In the genomic region with DNA sequence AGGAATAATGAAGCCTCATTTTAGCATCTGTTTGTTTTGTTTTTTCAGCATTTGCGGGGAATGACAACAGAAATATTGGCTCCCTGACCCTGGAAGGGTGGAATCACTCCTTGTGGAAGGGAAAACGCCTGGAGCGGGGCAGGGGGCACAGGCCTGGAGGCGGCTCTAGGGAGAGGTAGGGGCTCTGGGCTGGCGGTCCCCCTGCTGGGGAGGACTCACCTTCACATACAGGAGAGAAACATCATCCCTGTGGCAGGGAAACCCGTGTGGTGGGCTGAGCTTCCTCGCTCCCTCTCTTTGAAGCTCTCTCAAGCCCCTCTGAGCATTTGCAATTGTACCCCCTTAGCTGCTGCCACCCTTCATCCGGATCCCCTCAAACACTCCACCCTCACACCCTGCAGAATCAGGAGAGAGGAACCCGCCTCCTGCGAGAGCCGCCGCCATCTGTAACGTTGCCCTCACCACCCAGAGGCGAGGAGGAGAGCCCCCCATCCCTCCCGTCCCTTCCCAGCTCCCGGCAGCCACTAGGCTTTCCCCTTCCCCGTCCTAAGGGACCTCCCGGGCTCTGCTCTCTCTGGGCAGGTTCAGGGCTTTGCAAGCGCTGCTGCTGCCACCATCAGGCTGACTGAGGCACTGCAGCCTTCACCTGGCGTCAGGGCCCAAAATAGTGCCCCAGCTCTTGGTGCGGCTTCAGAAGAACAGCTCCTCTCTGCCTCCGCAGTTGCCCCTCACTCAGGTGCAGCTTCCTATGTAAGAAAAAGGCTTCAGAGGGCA, we compare ENCODE assay signal across 8 cellular contexts. TPM values are rescaled to one million over a fixed set of nuclear protein-coding genes. Genes with fewer than 3 reads are reported as not detected.
DNase-seq lines count a peak whose midpoint lies in the region; ATAC-seq and TF ChIP-seq lines count a peak whose summit lies in the region.

No MANE protein-coding gene starts in this region.

- H3K79me2 ChIP-seq in PC-9 (ENCODE audit: low read depth) = no peaks in the 10 kb centered on the region

- H3K36me3 Mint-ChIP-seq in Caco-2 (ENCODE audit: insufficient read depth, unreplicated experiment) = no peaks in the 10 kb centered on the region
- no peaks in the 10 kb centered on the region for H3K36me3 Mint-ChIP-seq in activated T-helper 17 cell treated with anti-CD3 and anti-CD28 coated beads, Interleukin-2, amount 50 U/mL, for 72 hours (ENCODE audit: low read depth)

- no peak overlapping the region for H3K4me2 ChIP-seq in PC-9

- no peak overlapping the region for H3K27ac ChIP-seq in PC-9
- H3K27ac ChIP-seq in transverse colon = no peak overlapping the region

- H3K27me3 Mint-ChIP-seq in Caco-2 (ENCODE audit: insufficient read depth, unreplicated experiment) = peaks cover 36% of the 10 kb centered on the region
- H3K27me3 Mint-ChIP-seq in activated T-helper 17 cell treated with anti-CD3 and anti-CD28 coated beads, Interleukin-2, amount 50 U/mL, for 72 hours = peaks cover 22% of the 10 kb centered on the region

- no peaks in the 10 kb centered on the region for H3K27me3 ChIP-seq in Caco-2 (replicated peaks; ENCODE audit: control insufficient read depth, insufficient read depth, low read length)
- H3K27me3 ChIP-seq in PC-9 (ENCODE audit: insufficient read depth, low read depth) = peaks cover 54% of the 10 kb centered on the region
- H3K27me3 ChIP-seq in transverse colon = peaks cover 30% of the 10 kb centered on the region

- H3K4me1 Mint-ChIP-seq in Caco-2 (ENCODE audit: low read depth, unreplicated experiment) = no peaks in the 10 kb centered on the region
- H3K4me1 Mint-ChIP-seq in activated T-helper 17 cell treated with anti-CD3 and anti-CD28 coated beads, Interleukin-2, amount 50 U/mL, for 72 hours = no peaks in the 10 kb centered on the region

- intact Hi-C loops in Caco-2 (cut with micrococcal nuclease; ENCODE audit: unreplicated experiment) = loop anchor here (1.0 kb wide), 4 partner anchors 179 to 549 kb away; no protein-coding TSS in a partner anchor
- intact Hi-C loops in PC-9 (cut with micrococcal nuclease; ENCODE audit: unreplicated experiment) = loop anchor here (1.0 to 5.0 kb wide), 6 partner anchors 73 to 678 kb away; no protein-coding TSS in a partner anchor
- intact Hi-C loops in transverse colon (cut with DNase I; ENCODE audit: low total_unique reads) = loop anchor here (5.0 to 10.0 kb wide), 2 partner anchors 275 to 548 kb away; no protein-coding TSS in a partner anchor

- no peaks in the 10 kb centered on the region for H3F3A ChIP-seq in PC-9 (ENCODE audit: insufficient read depth, low read depth)

- WGBS in transverse colon (ENCODE audit: low coverage in 1 of 2), 2 donors = 26 to 55% methylated on average over 7 to 22 of the region's 22 CpGs

- H3K9me3 Mint-ChIP-seq in Caco-2 (ENCODE audit: unreplicated experiment) = no peaks in the 10 kb centered on the region
- no peaks in the 10 kb centered on the region for H3K9me3 Mint-ChIP-seq in activated T-helper 17 cell treated with anti-CD3 and anti-CD28 coated beads, Interleukin-2, amount 50 U/mL, for 72 hours

- no peak for TF ChIP-seq POLR2A in transverse colon (IDR thresholded peaks at IDR 0.05)

- H3K36me3 ChIP-seq in Caco-2 (ENCODE audit: control insufficient read depth, insufficient read depth, low read length) = no peaks in the 10 kb centered on the region
- H3K36me3 ChIP-seq in PC-9 (ENCODE audit: low read depth) = no peaks in the 10 kb centered on the region
- H3K36me3 ChIP-seq in transverse colon = no peaks in the 10 kb centered on the region

- POLR2A ChIA-PET in Caco-2 (lab: Charles Lee) (no interaction called here), PC-9 (lab: Charles Lee; ENCODE audit: unreplicated experiment) (interaction anchor here (0.6 kb wide), 1 partner anchor 10 kb away, joined by 5 read pairs; the partner anchor contains the start of gene KIRREL3)

- no peak overlapping the region for H3K27ac Mint-ChIP-seq in Caco-2 (ENCODE audit: unreplicated experiment)
- H3K27ac Mint-ChIP-seq in activated T-helper 17 cell treated with anti-CD3 and anti-CD28 coated beads, Interleukin-2, amount 50 U/mL, for 72 hours = no peak overlapping the region

- H3K4me3 Mint-ChIP-seq in Caco-2 (ENCODE audit: unreplicated experiment) = no peak overlapping the region
- H3K4me3 Mint-ChIP-seq in activated T-helper 17 cell treated with anti-CD3 and anti-CD28 coated beads, Interleukin-2, amount 50 U/mL, for 72 hours = no peak overlapping the region

- H4K20me1 ChIP-seq in PC-9 (ENCODE audit: insufficient read depth) = no peaks in the 10 kb centered on the region

- no peak for TF ChIP-seq EP300 in transverse colon (IDR thresholded peaks at IDR 0.05; ENCODE audit: low read depth)

- DNase-seq in Caco-2 (peak; percentile 83 to 84), HuH-7.5 (ENCODE audit: low spot score) (peak; percentile 43), PC-9 (peak in 1 of 2 experiments; percentile 71), foreskin fibroblast (peak; percentile 53 to 83), occipital lobe (lab: John Stamatoyannopoulos, UW) (peak; percentile 50), transverse colon (peak; percentile 66)

- no peaks in the 10 kb centered on the region for H3K9me2 ChIP-seq in PC-9 (ENCODE audit: insufficient read depth)

- no peak overlapping the region for H2AFZ ChIP-seq in PC-9

- H3K9me3 ChIP-seq in Caco-2 (no peaks in the 10 kb centered on the region), PC-9 (ENCODE audit: insufficient read depth, low read depth) (no peaks in the 10 kb centered on the region), transverse colon (no peaks in the 10 kb centered on the region)

- ATAC-seq in GM21360 (IDR thresholded peaks at IDR 0.05; ENCODE audit: unreplicated experiment) = peak; percentile 70
- peak; percentile 56 for ATAC-seq in activated T-helper 17 cell treated with anti-CD3 and anti-CD28 coated beads, Interleukin-2, amount 50 U/mL, for 72 hours (replicated peaks)

- no TSS peak for BruUV-seq in Caco-2 (replicated peaks; lab: Mats Ljungman, UMichigan)
- no TSS peak for BruUV-seq in PC-9 (replicated peaks; lab: Mats Ljungman, UMichigan)

- peak; percentile 98 to 99 for TF ChIP-seq CTCF in Caco-2 (IDR thresholded peaks at IDR 0.05; ENCODE audit: insufficient read depth in 1 of 2, low read depth in 1 of 2, low read length in 1 of 2, severe bottlenecking in 1 of 2, unreplicated experiment in 1 of 2)
- peak; percentile 92 for TF ChIP-seq CTCF in PC-9 (conservative IDR thresholded peaks at IDR 0.05)
- peak; percentile 95 for TF ChIP-seq CTCF in foreskin fibroblast (IDR thresholded peaks at IDR 0.05; ENCODE audit: low read depth, low read length)
- peak; percentile 82 to 95 (median 92) for TF ChIP-seq CTCF in transverse colon (IDR thresholded peaks at IDR 0.05)

- CTCF ChIA-PET in Caco-2 (lab: Charles Lee) (interaction anchor here (0.6 to 1.6 kb wide), 17 partner anchors 10 to 549 kb away, joined by 3 to 14 read pairs (median 5); partner anchors contain the start of gene KIRREL3), PC-9 (lab: Charles Lee) (interaction anchor here (0.7 to 1.3 kb wide), 7 partner anchors 10 to 679 kb away, joined by 3 to 11 read pairs (median 4); partner anchors contain the start of gene KIRREL3)

- no peak overlapping the region for H3K4me3 ChIP-seq in Caco-2 (ENCODE audit: low read depth, low read length)
- H3K4me3 ChIP-seq in PC-9 = no peak overlapping the region
- H3K4me3 ChIP-seq in foreskin fibroblast (ENCODE audit: low read depth in 1 of 2, low read length in 2 of 2) = peak overlapping the region; percentile 19 to 36
- no peak overlapping the region for H3K4me3 ChIP-seq in transverse colon

- no peaks in the 10 kb centered on the region for H3K4me1 ChIP-seq in Caco-2
- H3K4me1 ChIP-seq in PC-9 (replicated peaks; ENCODE audit: insufficient read depth) = no peaks in the 10 kb centered on the region
- H3K4me1 ChIP-seq in transverse colon = no peaks in the 10 kb centered on the region

- in situ Hi-C loops in transverse colon (cut with MboI; ENCODE audit: low pct_ligation_motif_present in 1 of 4, low pct_unique_long_range_greater_than_20kb in 1 of 4, low sequenced_read_pairs in 3 of 4) = loop anchor here (5.0 to 25.0 kb wide), 5 partner anchors 273 to 553 kb away; no protein-coding TSS in a partner anchor

RNA-seq across cellular contexts. Expression of gene KIRREL3, which starts 10.4 kb away (rescaled TPM):
- total RNA-seq in Caco-2 (2022) (not detected in 2 replicates), PC-9 (2021) (1.9 and 2.2 TPM in 2 replicates), occipital lobe (29.3 TPM), transverse colon (10 to 100 TPM in 1 of 4 donors, 1 to 10 TPM in 1, under 1 TPM in 1, not detected in 1; 0.82 to 15.7 (median 1.4) TPM)
- total RNA-seq in activated T-helper 17 cell treated with anti-CD3 and anti-CD28 coated beads, Interleukin-2, amount 50 U/mL, for 72 hours = not detected

Comparison
In these comparisons a context has a peak if more than half of its experiments do, and no peak if none do; other contexts are left out.
1. H3K4me3 ChIP-seq: peak in foreskin fibroblast (2 of 2); none in Caco-2 (single experiment), PC-9 (single experiment) and transverse colon (0 of 4).
2. Peak in every context shown above with its lines, with median percentiles within 50 percentile points of each other: CTCF ChIP-seq.